In genomic region chr6:6623553-6623952, GRCh38 we compare ENCODE assay signal across 1 cellular context.
TF ChIP-seq lines count a peak whose summit lies in the region.

No MANE protein-coding gene starts in this region.

TF ChIP-seq in HepG2, 621 proteins besides CTCF, POLR2A, EP300 and RAD21:
- no peak for TF ChIP-seq PRMT3 (CRISPR knock-in tag; IDR thresholded peaks at IDR 0.05; ENCODE audit: borderline replicate concordance, low read depth)
- TF ChIP-seq NFE2L1 (CRISPR knock-in tag; IDR thresholded peaks at IDR 0.05; ENCODE audit: borderline replicate concordance) = no peak
- no peak for TF ChIP-seq SIX1 (CRISPR knock-in tag; IDR thresholded peaks at IDR 0.05; ENCODE audit: borderline replicate concordance)
- TF ChIP-seq NR3C1 (CRISPR knock-in tag; IDR thresholded peaks at IDR 0.05) = no peak
TF ChIP-seq in HepG2: peak in this region for 0.
